13 cellular contexts compared by ENCODE assay signal in genomic region chr3:23819599-23820360, GRCh38. TPM values are rescaled to one million over a fixed set of nuclear protein-coding genes. Genes with fewer than 3 reads are reported as not detected.
A peak's percentile ranks its signal among the peaks of the same experiment; 100 is the strongest.
DNase-seq lines count a peak whose midpoint lies in the region; ATAC-seq, FAIRE-seq and TF ChIP-seq lines count a peak whose summit lies in the region.
"Had no signal": no experiment of that assay in that cellular context is flagged by ENCODE, and none has a peak within 500 bp of the region (broad histone marks: within the 10 kb centered on the region; RNA-seq: fewer than 3 reads in every experiment).

No MANE protein-coding gene starts in this region.

- H3K9me3 Mint-ChIP-seq in stimulated activated effector memory CD8-positive, alpha-beta T cell treated with anti-CD3 and anti-CD28 coated beads, Interleukin-12 subunit alpha, Interleukin-12 subunit beta, amount 100 ng/mL, for 72 hours, result no peaks in the 10 kb centered on the region
- H3K9me3 Mint-ChIP-seq: natural killer cell had no signal

- 65 to 72% methylated on average over 5 of the region's 5 CpGs for whole genome bisulfite sequencing in pancreas, 2 donors

- H3K36me3 ChIP-seq in SJCRH30 (peaks cover 10% of the 10 kb centered on the region; the same call in 1 of the 2 replicates), pancreas (no peaks in the 10 kb centered on the region)

- H3K4me3 Mint-ChIP-seq in stimulated activated effector memory CD8-positive, alpha-beta T cell treated with anti-CD3 and anti-CD28 coated beads, Interleukin-12 subunit alpha, Interleukin-12 subunit beta, amount 100 ng/mL, for 72 hours, result no peak overlapping the region
- H3K4me3 Mint-ChIP-seq: natural killer cell had no signal

- H3K36me3 Mint-ChIP-seq in stimulated activated effector memory CD8-positive, alpha-beta T cell treated with anti-CD3 and anti-CD28 coated beads, Interleukin-12 subunit alpha, Interleukin-12 subunit beta, amount 100 ng/mL, for 72 hours, result peaks cover 5% of the 10 kb centered on the region
- H3K36me3 Mint-ChIP-seq: natural killer cell had no signal

- no peak overlapping the region for H3K27ac ChIP-seq in SJCRH30
- no peak overlapping the region for H3K27ac ChIP-seq in pancreas

- peak; percentile 69 for ATAC-seq in HG02759 (IDR thresholded peaks at IDR 0.05; ENCODE audit: unreplicated experiment)
- ATAC-seq in stimulated activated effector memory CD8-positive, alpha-beta T cell treated with anti-CD3 and anti-CD28 coated beads, Interleukin-12 subunit alpha, Interleukin-12 subunit beta, amount 100 ng/mL, for 72 hours, result peak; percentile 71
- no peak for ATAC-seq in HG03175 (IDR thresholded peaks at IDR 0.05; ENCODE audit: unreplicated experiment)
- ATAC-seq in pancreas, result no peak

- H3K4me3 ChIP-seq in SJCRH30, result no peak overlapping the region
- no peak overlapping the region for H3K4me3 ChIP-seq in pancreas

- in situ Hi-C loops in SK-MEL-5 (cut with HindIII; ENCODE audit: low pct_unique_long_range_greater_than_20kb, low sequenced_read_pairs), result no loop called here

- TF ChIP-seq CTCF in pancreas (IDR thresholded peaks at IDR 0.05), result no peak

- intact Hi-C loops in pancreas (cut with DNase I), result no loop called here

- H3K4me1 ChIP-seq in SJCRH30 (no peaks in the 10 kb centered on the region), pancreas (peaks cover 4 to 11% (median 8%) of the 10 kb centered on the region in 3 donors)

- no peak for FAIRE-seq in pancreas (lab: Jason Lieb, UNC)

- H3K27me3 ChIP-seq in SJCRH30 (no peaks in the 10 kb centered on the region), pancreas (no peaks in the 10 kb centered on the region)

- no peak overlapping the region for H3K27ac Mint-ChIP-seq in stimulated activated effector memory CD8-positive, alpha-beta T cell treated with anti-CD3 and anti-CD28 coated beads, Interleukin-12 subunit alpha, Interleukin-12 subunit beta, amount 100 ng/mL, for 72 hours
- H3K27ac Mint-ChIP-seq: natural killer cell had no signal

- H3K4me1 Mint-ChIP-seq in stimulated activated effector memory CD8-positive, alpha-beta T cell treated with anti-CD3 and anti-CD28 coated beads, Interleukin-12 subunit alpha, Interleukin-12 subunit beta, amount 100 ng/mL, for 72 hours, result peaks cover 38% of the 10 kb centered on the region

- DNase-seq in SIG-M5 treated with dmso at 0.1 percent for 504 hours (lab: John Stamatoyannopoulos, UW; ENCODE audit: unreplicated experiment) (peak; percentile 37), SIG-M5 (lab: John Stamatoyannopoulos, UW) (no peak), SK-MEL-5 (ENCODE audit: low read depth, low spot score) (peak; percentile 76), SJCRH30 (no peak), pancreas (no peak)
- no peak for DNase-seq in stimulated activated effector memory CD8-positive, alpha-beta T cell treated with anti-CD3 and anti-CD28 coated beads, Interleukin-12 subunit alpha, Interleukin-12 subunit beta, amount 100 ng/mL, for 72 hours (ENCODE audit: low spot score in 2 of 2)
- DNase-seq: activated CD4-positive, alpha-beta T cell treated with anti-CD3 and anti-CD28 coated beads, Interleukin-2, amount 50 U/mL, for 4 hours; EL; natural killer cell; NCI-H2029 treated with DMSO at 0.1 percent for 48 hours; SHP77 had no signal

- H3K9me3 ChIP-seq in SJCRH30 (replicated peaks) (no peaks in the 10 kb centered on the region), pancreas (no peaks in the 10 kb centered on the region)

RNA-seq across cellular contexts. Expression of gene UBE2E1, which starts 14.0 kb away (rescaled TPM):
- total RNA-seq in SK-MEL-5 (2014; rRNA removed; shearing (Covaris generic)), result 155 and 158 TPM in 2 replicates
- polyA plus RNA-seq in SK-MEL-5 (2015; cell fraction: cytosol; rRNA removed), result 128 and 131 TPM in 2 replicates
- 79.2 and 107 TPM in 2 replicates for polyA plus RNA-seq in SK-MEL-5 (2015; cell fraction: nucleus; rRNA removed)
- total RNA-seq in SJCRH30 (2014; rRNA removed; shearing (Covaris generic)), result 169 and 182 TPM in 2 replicates
- total RNA-seq in pancreas, result 10 to 100 TPM; 24.0 to 44.7 (median 28.7) TPM
- polyA plus RNA-seq in pancreas, result 10 to 100 TPM; 20.9 to 32.0 TPM

Comparison
In these comparisons a context has a peak if more than half of its experiments do, and no peak if none do; other contexts are left out.
1. DNase-seq: peak in SIG-M5 treated with dmso at 0.1 percent for 504 hours (single experiment) and SK-MEL-5 (single experiment); none in SIG-M5 (single experiment), stimulated activated effector memory CD8-positive, alpha-beta T cell treated with anti-CD3 and anti-CD28 coated beads, Interleukin-12 subunit alpha, Interleukin-12 subunit beta, amount 100 ng/mL, for 72 hours (0 of 2), SJCRH30 (0 of 2) and pancreas (0 of 6).
2. ATAC-seq: peak in HG02759 (single experiment) and stimulated activated effector memory CD8-positive, alpha-beta T cell treated with anti-CD3 and anti-CD28 coated beads, Interleukin-12 subunit alpha, Interleukin-12 subunit beta, amount 100 ng/mL, for 72 hours (single experiment); none in HG03175 (single experiment) and pancreas (0 of 4).